1 cellular context compared by ENCODE assay signal in the genomic region with DNA sequence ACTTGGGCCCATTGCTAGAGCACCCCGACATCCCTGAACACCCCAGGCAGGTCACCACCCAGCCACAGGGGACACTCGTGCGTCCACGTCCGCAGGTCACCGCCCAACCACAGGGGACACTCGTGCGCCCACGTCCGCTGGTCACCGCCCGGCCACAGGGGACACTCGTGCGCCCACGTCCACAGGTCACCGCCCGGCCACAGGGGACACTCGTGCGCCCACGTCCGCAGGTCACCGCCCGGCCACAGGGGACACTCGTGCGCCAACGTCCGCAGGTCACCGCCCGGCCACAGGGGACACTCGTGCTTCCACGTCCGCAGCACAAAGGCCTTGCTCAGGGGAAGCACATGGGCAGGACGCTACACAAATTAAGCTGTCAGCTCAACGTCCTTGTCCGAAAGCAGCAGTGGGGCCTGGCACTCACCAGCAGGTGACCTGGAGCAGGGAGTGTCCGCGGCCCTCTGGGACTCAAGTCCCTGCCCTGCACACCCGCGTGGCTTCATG.
TF ChIP-seq lines count a peak whose summit lies in the region.

No MANE protein-coding gene starts in this region.

TF ChIP-seq in HepG2, 621 proteins besides CTCF, POLR2A, EP300 and RAD21 (continued from another document and continues in another):
- TF ChIP-seq SNAPC5 (CRISPR knock-in tag; IDR thresholded peaks at IDR 0.05; ENCODE audit: borderline replicate concordance), result no peak
- 0 out of 2 replicates have a peak, but pooled peaks have one; percentile 30 for TF ChIP-seq ZNF572 (CRISPR knock-in tag; IDR thresholded peaks at IDR 0.05)
- TF ChIP-seq MTF1 (CRISPR knock-in tag; IDR thresholded peaks at IDR 0.05), result no peak
- TF ChIP-seq ERF (CRISPR knock-in tag; IDR thresholded peaks at IDR 0.05), result no peak
- no peak for TF ChIP-seq IRF9 (CRISPR knock-in tag; IDR thresholded peaks at IDR 0.05; ENCODE audit: borderline replicate concordance)
- TF ChIP-seq PHF20 (CRISPR knock-in tag; IDR thresholded peaks at IDR 0.05), result no peak
- TF ChIP-seq ARID2 (CRISPR knock-in tag; IDR thresholded peaks at IDR 0.05; ENCODE audit: borderline replicate concordance), result no peak
- no peak for TF ChIP-seq ZNF766 (CRISPR knock-in tag; IDR thresholded peaks at IDR 0.05; ENCODE audit: borderline replicate concordance)
- TF ChIP-seq ZNF770 (CRISPR knock-in tag; IDR thresholded peaks at IDR 0.05), result peak; percentile 23; the same call in 1 of the 2 replicates
- peak; percentile 89 for TF ChIP-seq HOXA3 (CRISPR knock-in tag; IDR thresholded peaks at IDR 0.05)
- no peak for TF ChIP-seq ZNF562 (CRISPR knock-in tag; IDR thresholded peaks at IDR 0.05; ENCODE audit: borderline replicate concordance)
- no peak for TF ChIP-seq NCOA1 (CRISPR knock-in tag; IDR thresholded peaks at IDR 0.05)
- no peak for TF ChIP-seq ZBTB20 (CRISPR knock-in tag; IDR thresholded peaks at IDR 0.05; ENCODE audit: borderline replicate concordance, low read depth)
- TF ChIP-seq JDP2 (CRISPR knock-in tag; IDR thresholded peaks at IDR 0.05; ENCODE audit: borderline replicate concordance), result no peak
- no peak; the same call in 1 of the 2 replicates for TF ChIP-seq ZNF296 (CRISPR knock-in tag; conservative IDR thresholded peaks at IDR 0.05)
- TF ChIP-seq ATF7-NPFF (CRISPR knock-in tag; IDR thresholded peaks at IDR 0.05; ENCODE audit: low read depth), result no peak
- peak; percentile 39 for TF ChIP-seq ZNF781 (CRISPR knock-in tag; IDR thresholded peaks at IDR 0.05; ENCODE audit: borderline replicate concordance, not compliant biosample characterization)
- TF ChIP-seq ZSCAN29 (CRISPR knock-in tag; conservative IDR thresholded peaks at IDR 0.05), result no peak
- no peak for TF ChIP-seq HOXD1 (CRISPR knock-in tag; IDR thresholded peaks at IDR 0.05)
- no peak for TF ChIP-seq ZNF589 (CRISPR knock-in tag; conservative IDR thresholded peaks at IDR 0.05)
- TF ChIP-seq AGO1 (IDR thresholded peaks at IDR 0.05; ENCODE audit: low read depth, low read length, poor library complexity, severe bottlenecking), result no peak
- TF ChIP-seq CAMTA2 (CRISPR knock-in tag; IDR thresholded peaks at IDR 0.05; ENCODE audit: borderline replicate concordance), result no peak
- TF ChIP-seq, protein P1, sequence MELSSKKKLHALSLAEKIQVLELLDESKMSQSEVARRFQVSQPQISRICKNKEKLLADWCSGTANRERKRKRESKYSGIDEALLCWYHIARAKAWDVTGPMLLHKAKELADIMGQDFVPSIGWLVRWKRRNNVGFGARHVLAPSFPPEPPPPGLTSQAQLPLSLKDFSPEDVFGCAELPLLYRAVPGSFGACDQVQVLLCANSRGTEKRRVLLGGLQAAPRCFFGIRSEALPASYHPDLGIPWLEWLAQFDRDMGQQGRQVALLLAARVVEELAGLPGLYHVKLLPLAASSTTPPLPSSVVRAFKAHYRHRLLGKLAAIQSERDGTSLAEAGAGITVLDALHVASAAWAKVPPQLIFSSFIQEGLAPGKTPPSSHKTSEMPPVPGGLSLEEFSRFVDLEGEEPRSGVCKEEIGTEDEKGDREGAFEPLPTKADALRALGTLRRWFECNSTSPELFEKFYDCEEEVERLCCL (CRISPR knock-in tag; IDR thresholded peaks at IDR 0.05; ENCODE audit: borderline replicate concordance), result no peak
- TF ChIP-seq, protein P2, sequence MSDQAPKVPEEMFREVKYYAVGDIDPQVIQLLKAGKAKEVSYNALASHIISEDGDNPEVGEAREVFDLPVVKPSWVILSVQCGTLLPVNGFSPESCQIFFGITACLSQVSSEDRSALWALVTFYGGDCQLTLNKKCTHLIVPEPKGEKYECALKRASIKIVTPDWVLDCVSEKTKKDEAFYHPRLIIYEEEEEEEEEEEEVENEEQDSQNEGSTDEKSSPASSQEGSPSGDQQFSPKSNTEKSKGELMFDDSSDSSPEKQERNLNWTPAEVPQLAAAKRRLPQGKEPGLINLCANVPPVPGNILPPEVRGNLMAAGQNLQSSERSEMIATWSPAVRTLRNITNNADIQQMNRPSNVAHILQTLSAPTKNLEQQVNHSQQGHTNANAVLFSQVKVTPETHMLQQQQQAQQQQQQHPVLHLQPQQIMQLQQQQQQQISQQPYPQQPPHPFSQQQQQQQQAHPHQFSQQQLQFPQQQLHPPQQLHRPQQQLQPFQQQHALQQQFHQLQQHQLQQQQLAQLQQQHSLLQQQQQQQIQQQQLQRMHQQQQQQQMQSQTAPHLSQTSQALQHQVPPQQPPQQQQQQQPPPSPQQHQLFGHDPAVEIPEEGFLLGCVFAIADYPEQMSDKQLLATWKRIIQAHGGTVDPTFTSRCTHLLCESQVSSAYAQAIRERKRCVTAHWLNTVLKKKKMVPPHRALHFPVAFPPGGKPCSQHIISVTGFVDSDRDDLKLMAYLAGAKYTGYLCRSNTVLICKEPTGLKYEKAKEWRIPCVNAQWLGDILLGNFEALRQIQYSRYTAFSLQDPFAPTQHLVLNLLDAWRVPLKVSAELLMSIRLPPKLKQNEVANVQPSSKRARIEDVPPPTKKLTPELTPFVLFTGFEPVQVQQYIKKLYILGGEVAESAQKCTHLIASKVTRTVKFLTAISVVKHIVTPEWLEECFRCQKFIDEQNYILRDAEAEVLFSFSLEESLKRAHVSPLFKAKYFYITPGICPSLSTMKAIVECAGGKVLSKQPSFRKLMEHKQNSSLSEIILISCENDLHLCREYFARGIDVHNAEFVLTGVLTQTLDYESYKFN (CRISPR knock-in tag; conservative IDR thresholded peaks at IDR 0.05), result 0 out of 2 replicates have a peak, but pooled peaks have one; percentile 19
- TF ChIP-seq SIX4 (CRISPR knock-in tag; IDR thresholded peaks at IDR 0.05), result no peak
- TF ChIP-seq ZHX2 (IDR thresholded peaks at IDR 0.05; ENCODE audit: low read depth), result peak; percentile 55
- TF ChIP-seq ZHX2 (CRISPR knock-in tag; IDR thresholded peaks at IDR 0.05; ENCODE audit: borderline replicate concordance), result no peak
- no peak for TF ChIP-seq ZNF557 (CRISPR knock-in tag; IDR thresholded peaks at IDR 0.05)
- no peak for TF ChIP-seq MXD4 (CRISPR knock-in tag; IDR thresholded peaks at IDR 0.05)
- TF ChIP-seq SMC3 (IDR thresholded peaks at IDR 0.05; ENCODE audit: low read length), result no peak
- TF ChIP-seq TRIM22 (IDR thresholded peaks at IDR 0.05), result no peak
- no peak for TF ChIP-seq SRSF9 (IDR thresholded peaks at IDR 0.05; ENCODE audit: borderline replicate concordance, insufficient read depth, low read depth, low read length, poor library complexity, severe bottlenecking)
- no peak for TF ChIP-seq ZFP90 (CRISPR knock-in tag; IDR thresholded peaks at IDR 0.05; ENCODE audit: borderline replicate concordance)
- no peak for TF ChIP-seq BORCS8-MEF2B (CRISPR knock-in tag; IDR thresholded peaks at IDR 0.05)
- TF ChIP-seq TSC22D2 (CRISPR knock-in tag; IDR thresholded peaks at IDR 0.05; ENCODE audit: borderline replicate concordance), result no peak
- TF ChIP-seq POLR2G (IDR thresholded peaks at IDR 0.05; ENCODE audit: low read depth, low read length), result no peak
- no peak for TF ChIP-seq DMAP1 (CRISPR knock-in tag; IDR thresholded peaks at IDR 0.05)
- TF ChIP-seq, protein P3, sequence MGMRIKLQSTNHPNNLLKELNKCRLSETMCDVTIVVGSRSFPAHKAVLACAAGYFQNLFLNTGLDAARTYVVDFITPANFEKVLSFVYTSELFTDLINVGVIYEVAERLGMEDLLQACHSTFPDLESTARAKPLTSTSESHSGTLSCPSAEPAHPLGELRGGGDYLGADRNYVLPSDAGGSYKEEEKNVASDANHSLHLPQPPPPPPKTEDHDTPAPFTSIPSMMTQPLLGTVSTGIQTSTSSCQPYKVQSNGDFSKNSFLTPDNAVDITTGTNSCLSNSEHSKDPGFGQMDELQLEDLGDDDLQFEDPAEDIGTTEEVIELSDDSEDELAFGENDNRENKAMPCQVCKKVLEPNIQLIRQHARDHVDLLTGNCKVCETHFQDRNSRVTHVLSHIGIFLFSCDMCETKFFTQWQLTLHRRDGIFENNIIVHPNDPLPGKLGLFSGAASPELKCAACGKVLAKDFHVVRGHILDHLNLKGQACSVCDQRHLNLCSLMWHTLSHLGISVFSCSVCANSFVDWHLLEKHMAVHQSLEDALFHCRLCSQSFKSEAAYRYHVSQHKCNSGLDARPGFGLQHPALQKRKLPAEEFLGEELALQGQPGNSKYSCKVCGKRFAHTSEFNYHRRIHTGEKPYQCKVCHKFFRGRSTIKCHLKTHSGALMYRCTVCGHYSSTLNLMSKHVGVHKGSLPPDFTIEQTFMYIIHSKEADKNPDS (CRISPR knock-in tag; IDR thresholded peaks at IDR 0.05), result no peak
- no peak for TF ChIP-seq DRAP1 (CRISPR knock-in tag; IDR thresholded peaks at IDR 0.05)
- TF ChIP-seq ZNF891 (CRISPR knock-in tag; IDR thresholded peaks at IDR 0.05), result no peak
- peak; percentile 54 for TF ChIP-seq SP4 (CRISPR knock-in tag; IDR thresholded peaks at IDR 0.05)
- TF ChIP-seq NCOA5 (CRISPR knock-in tag; IDR thresholded peaks at IDR 0.05), result no peak
- TF ChIP-seq TEF (CRISPR knock-in tag; IDR thresholded peaks at IDR 0.05), result no peak
- no peak for TF ChIP-seq NRL (CRISPR knock-in tag; IDR thresholded peaks at IDR 0.05; ENCODE audit: borderline replicate concordance)
